Comparison of ENCODE assay signal across 1 cellular context in the genomic region with DNA sequence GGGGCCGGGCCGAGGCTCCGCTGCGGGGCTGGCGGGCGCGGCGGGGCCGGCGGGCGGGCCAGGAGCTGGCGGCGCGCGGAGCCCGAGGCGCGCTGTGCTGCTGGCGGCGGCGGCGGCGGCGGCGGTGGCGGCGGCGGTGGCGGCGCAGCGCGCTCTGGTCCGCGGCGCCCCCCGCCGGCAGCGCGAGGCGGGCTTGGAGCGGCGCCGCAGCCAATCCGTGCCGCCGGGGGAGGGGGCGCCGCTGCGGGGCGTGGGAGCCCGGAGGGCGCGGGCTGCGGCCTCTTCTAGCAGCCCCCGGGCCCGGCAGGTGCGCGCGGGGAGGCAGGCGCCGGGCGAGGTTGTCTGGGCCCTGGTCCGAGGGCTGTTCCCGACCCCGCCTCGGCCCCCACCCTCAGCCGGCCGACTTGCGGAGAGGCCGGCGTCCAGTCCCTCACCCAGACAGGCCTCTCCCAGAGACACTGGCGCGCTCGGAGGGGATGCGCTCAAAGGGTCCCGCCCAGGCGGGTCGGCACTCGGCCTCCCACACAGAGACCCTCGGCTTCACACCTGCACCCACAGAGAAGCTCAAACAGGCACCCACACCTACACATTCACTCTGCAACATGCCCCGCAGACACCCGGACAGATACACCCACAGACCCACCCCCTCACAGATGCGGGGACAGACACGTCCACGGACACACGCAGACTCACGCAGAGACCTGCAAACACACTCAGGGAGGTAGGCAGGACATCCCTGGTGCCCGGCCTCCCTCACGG.
TF ChIP-seq lines count a peak whose summit lies in the region.

A gene (minus strand): TSS at position 156 of the 759 bp plus-strand sequence. CDS start 275 bp downstream, outside the sequence.

TF ChIP-seq in IMR-90, 13 proteins besides CTCF, POLR2A, EP300 and RAD21 (continued from another document):
- TF ChIP-seq, protein P1, sequence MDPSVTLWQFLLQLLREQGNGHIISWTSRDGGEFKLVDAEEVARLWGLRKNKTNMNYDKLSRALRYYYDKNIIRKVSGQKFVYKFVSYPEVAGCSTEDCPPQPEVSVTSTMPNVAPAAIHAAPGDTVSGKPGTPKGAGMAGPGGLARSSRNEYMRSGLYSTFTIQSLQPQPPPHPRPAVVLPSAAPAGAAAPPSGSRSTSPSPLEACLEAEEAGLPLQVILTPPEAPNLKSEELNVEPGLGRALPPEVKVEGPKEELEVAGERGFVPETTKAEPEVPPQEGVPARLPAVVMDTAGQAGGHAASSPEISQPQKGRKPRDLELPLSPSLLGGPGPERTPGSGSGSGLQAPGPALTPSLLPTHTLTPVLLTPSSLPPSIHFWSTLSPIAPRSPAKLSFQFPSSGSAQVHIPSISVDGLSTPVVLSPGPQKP (IDR thresholded peaks at IDR 0.05; ENCODE audit: borderline replicate concordance, low read depth, low read length): no peak
- TF ChIP-seq FOS (IDR thresholded peaks at IDR 0.05; ENCODE audit: low read depth, low read length) (no peak), NFE2L2 (IDR thresholded peaks at IDR 0.05; ENCODE audit: low read depth, low read length) (no peak), CEBPB (IDR thresholded peaks at IDR 0.05; ENCODE audit: low read depth, low read length) (no peak), MXI1 (IDR thresholded peaks at IDR 0.05; ENCODE audit: borderline replicate concordance, low read depth, low read length) (no peak), BHLHE40 (IDR thresholded peaks at IDR 0.05; ENCODE audit: low read depth, low read length) (no peak), MAFK (IDR thresholded peaks at IDR 0.05; ENCODE audit: low read depth, low read length) (no peak), CHD1 (IDR thresholded peaks at IDR 0.05; ENCODE audit: low read depth, low read length) (no peak), RCOR1 (IDR thresholded peaks at IDR 0.05; ENCODE audit: insufficient replicate concordance, low read length) (no peak), SMC3 (IDR thresholded peaks at IDR 0.05; ENCODE audit: low read depth, low read length) (no peak)
